Comparison of ENCODE assay signal across 1 cellular context in the genomic region with DNA sequence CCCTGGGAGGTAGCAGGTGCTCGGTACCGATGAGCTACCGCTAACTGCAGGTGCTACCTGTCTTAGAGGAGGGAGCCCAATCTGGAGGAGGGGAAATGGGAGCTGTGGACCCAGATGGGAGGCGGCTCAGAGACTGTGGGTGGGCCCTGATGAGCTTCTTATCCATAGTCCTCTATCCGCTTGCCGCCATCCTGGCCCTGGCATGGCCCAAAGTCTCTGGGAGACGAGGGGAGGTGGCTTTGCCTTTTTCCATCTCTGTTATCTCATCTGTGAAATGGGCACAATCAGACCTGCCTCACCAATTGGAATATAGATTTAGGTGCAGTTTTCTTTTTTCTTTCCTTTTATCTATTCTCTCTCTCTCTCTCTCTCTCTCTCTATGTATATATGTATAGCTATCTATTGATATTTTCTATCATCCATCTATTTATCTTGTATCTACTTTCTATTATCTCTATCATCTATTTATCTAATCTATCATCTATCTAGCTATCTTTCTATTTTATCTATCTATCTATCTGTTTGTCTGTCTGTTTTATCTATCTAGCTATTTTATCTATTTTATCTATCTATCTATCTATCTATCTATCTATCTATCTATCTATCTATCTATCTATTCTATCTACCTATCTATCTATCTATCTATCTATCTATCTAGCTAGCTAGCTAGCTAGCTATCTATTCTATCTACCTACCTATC.
A peak's percentile ranks its signal among the peaks of the same experiment; 100 is the strongest.
TF ChIP-seq lines count a peak whose summit lies in the region.

No MANE protein-coding gene starts in this region.

TF ChIP-seq in HEK293, 187 proteins besides CTCF, POLR2A, EP300 and RAD21:
- TF ChIP-seq ZNF175 (tag by site-specific recombination; IDR thresholded peaks at IDR 0.05) (no peak), ZNF366 (tag by site-specific recombination; conservative IDR thresholded peaks at IDR 0.05) (peak; percentile 73), ZBTB17 (tag by site-specific recombination; IDR thresholded peaks at IDR 0.05) (peak; percentile 52; the same call in 1 of the 2 replicates)
